ENCODE assay signal across 7 cellular contexts in genomic region chr6:154868143-154868594, GRCh38.
DNase-seq lines count a peak whose midpoint lies in the region; ATAC-seq and TF ChIP-seq lines count a peak whose summit lies in the region.

No MANE protein-coding gene starts in this region.

- DNase-seq in ELR (ENCODE audit: low read depth) (peak; percentile 73), Karpas-422 (peak; percentile 80), foreskin fibroblast (peak; percentile 54 to 83), putamen (ENCODE audit: low spot score) (peak; percentile 52), GF-D8 (lab: John Stamatoyannopoulos, UW) (no peak)

- H3K4me2 ChIP-seq in Karpas-422 (ENCODE audit: low read depth, low read length, poor library complexity, severe bottlenecking): no peak overlapping the region

- H3K9me3 ChIP-seq in Karpas-422 (ENCODE audit: low read length): no peaks in the 10 kb centered on the region

- no peak overlapping the region for H2AFZ ChIP-seq in Karpas-422 (ENCODE audit: low read length)

- no peak overlapping the region for H3K4me3 ChIP-seq in Karpas-422 (ENCODE audit: low read length)
- H3K4me3 ChIP-seq in foreskin fibroblast (ENCODE audit: low read depth in 1 of 2, low read length in 2 of 2): no peak overlapping the region

- H3K79me2 ChIP-seq in Karpas-422 (ENCODE audit: low read length): peaks cover 63% of the 10 kb centered on the region

- no peak overlapping the region for H3K27ac ChIP-seq in Karpas-422 (ENCODE audit: low read length)

- peaks cover 19% of the 10 kb centered on the region for H3K4me1 ChIP-seq in Karpas-422 (ENCODE audit: low read length)

- ATAC-seq in SK-N-SH treated with all-trans-retinoic acid at 6 μM for 48 hours (peak; percentile 76), HG02642 (IDR thresholded peaks at IDR 0.05; ENCODE audit: poor library complexity, unreplicated experiment) (no peak)

- H3K9me2 ChIP-seq in Karpas-422 (replicated peaks; ENCODE audit: insufficient read depth, low read length): no peaks in the 10 kb centered on the region

- peak; percentile 62 for TF ChIP-seq CTCF in foreskin fibroblast (IDR thresholded peaks at IDR 0.05; ENCODE audit: low read depth, low read length)

- H3K27me3 ChIP-seq in Karpas-422 (ENCODE audit: low read length): no peaks in the 10 kb centered on the region

- no peak overlapping the region for H3K9ac ChIP-seq in Karpas-422 (ENCODE audit: low read length)

- no peaks in the 10 kb centered on the region for H3K36me3 ChIP-seq in Karpas-422 (ENCODE audit: insufficient read depth, low read length)

- no peaks in the 10 kb centered on the region for H4K20me1 ChIP-seq in Karpas-422 (ENCODE audit: insufficient read depth, low read depth, low read length)

TF ChIP-seq in SK-N-SH treated with all-trans-retinoic acid at 6 μM for 48 hours, 23 proteins besides CTCF, POLR2A, EP300 and RAD21:
- TF ChIP-seq CSRNP3 (CRISPR knock-in tag; IDR thresholded peaks at IDR 0.05) (no peak), POU6F1 (CRISPR knock-in tag; IDR thresholded peaks at IDR 0.05; ENCODE audit: borderline replicate concordance, low read depth) (no peak), ZC3H10 (CRISPR knock-in tag; IDR thresholded peaks at IDR 0.05) (no peak), CREB5 (CRISPR knock-in tag; IDR thresholded peaks at IDR 0.05; ENCODE audit: low read depth) (no peak), ISL1 (CRISPR knock-in tag; IDR thresholded peaks at IDR 0.05) (no peak), ZFP3 (CRISPR knock-in tag; IDR thresholded peaks at IDR 0.05) (no peak), TOX (CRISPR knock-in tag; IDR thresholded peaks at IDR 0.05; ENCODE audit: borderline replicate concordance) (no peak), SNAI2 (CRISPR knock-in tag; IDR thresholded peaks at IDR 0.05) (no peak), GLIS3 (CRISPR knock-in tag; IDR thresholded peaks at IDR 0.05) (no peak), OSR1 (CRISPR knock-in tag; IDR thresholded peaks at IDR 0.05) (no peak), PATZ1 (CRISPR knock-in tag; IDR thresholded peaks at IDR 0.05; ENCODE audit: borderline replicate concordance) (no peak), TSHZ2 (CRISPR knock-in tag; IDR thresholded peaks at IDR 0.05) (no peak), PPARA (CRISPR knock-in tag; IDR thresholded peaks at IDR 0.05; ENCODE audit: borderline replicate concordance) (no peak), ZNF8 (CRISPR knock-in tag; IDR thresholded peaks at IDR 0.05) (no peak), TCF4 (CRISPR knock-in tag; IDR thresholded peaks at IDR 0.05; ENCODE audit: borderline replicate concordance) (no peak)
